ENCODE assay signal across 10 cellular contexts in genomic region chr10:91843083-91843482, GRCh38.
"Had no signal": no experiment of that assay in that cellular context is flagged by ENCODE, and none has a peak within 500 bp of the region (broad histone marks: within the 10 kb centered on the region; RNA-seq: fewer than 3 reads in every experiment).

No MANE protein-coding gene starts in this region.

- H3K4me3 Mint-ChIP-seq: HFFc6, IgD-negative memory B cell had no signal

- H3K4me1 ChIP-seq: HAP-1 had no signal

- H3K27ac Mint-ChIP-seq: HFFc6, IgD-negative memory B cell had no signal

- H3K9me3 Mint-ChIP-seq: HFFc6, IgD-negative memory B cell had no signal

- H2AFZ ChIP-seq: GM23248 had no signal

- H3K27me3 Mint-ChIP-seq: IgD-negative memory B cell had no signal

- H3K9me3 ChIP-seq: HAP-1 had no signal

- ATAC-seq: HCT116, HepG2 had no signal

- H3K27ac ChIP-seq: GM23248, HL-60 had no signal

- H3K4me1 Mint-ChIP-seq: IgD-negative memory B cell had no signal

- H3K4me3 ChIP-seq: GM23248, HAP-1 had no signal

- DNase-seq: GM23248, GOT3, H7, HFFc6, KBM-7 had no signal

- H3K9ac ChIP-seq: GM23248 had no signal
